ENCODE assay signal across 2 cellular contexts in the genomic region with DNA sequence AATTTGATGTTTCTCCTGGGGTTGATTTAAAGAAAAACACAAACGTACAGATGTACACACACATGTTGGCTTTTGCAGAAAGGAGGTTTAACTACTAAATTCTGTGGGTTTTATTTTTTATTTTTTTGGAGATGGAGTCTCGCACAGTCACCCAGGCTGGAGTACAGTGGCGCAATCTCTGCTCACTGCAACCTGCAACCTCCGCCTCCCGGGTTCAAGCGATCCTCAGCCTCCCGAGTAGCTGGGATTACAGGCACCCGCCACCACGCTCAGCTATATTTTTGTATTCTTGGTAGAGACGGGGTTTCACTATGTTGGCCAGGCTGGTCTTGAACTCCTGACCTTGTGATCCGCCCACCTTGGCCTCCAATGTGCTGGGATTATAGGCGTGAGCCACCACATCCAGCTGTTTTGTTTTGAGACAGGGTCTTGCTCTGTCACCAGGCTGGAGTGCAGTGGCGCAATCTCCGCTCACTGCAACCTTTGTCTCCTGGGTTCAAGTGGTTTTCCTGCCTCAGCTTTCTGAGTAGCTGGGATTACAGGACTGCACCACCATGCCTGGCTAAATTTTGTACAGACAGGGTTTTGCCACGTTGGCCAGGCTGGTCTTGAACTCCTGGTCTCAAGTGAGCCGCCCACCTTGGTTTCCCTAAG. TPM values are rescaled to one million over a fixed set of nuclear protein-coding genes. Genes with fewer than 3 reads are reported as not detected.
"Had no signal": no experiment of that assay in that cellular context is flagged by ENCODE, and none has a peak within 500 bp of the region (broad histone marks: within the 10 kb centered on the region; RNA-seq: fewer than 3 reads in every experiment).

No MANE protein-coding gene starts in this region.

RNA-seq across cellular contexts. Expression of a gene that starts 49.6 kb away (rescaled TPM):
- total RNA-seq: activated CD8-positive, alpha-beta T cell treated with anti-CD3 and anti-CD28 coated beads for 36 hours; activated T-helper 17 cell treated with anti-CD3 and anti-CD28 coated beads, Interleukin-2, amount 50 U/mL, for 72 hours had no signal
